11 cellular contexts compared by ENCODE assay signal in genomic region chr2:696463-696862, GRCh38. TPM values are rescaled to one million over a fixed set of nuclear protein-coding genes. Genes with fewer than 3 reads are reported as not detected.
DNase-seq lines count a peak whose midpoint lies in the region; ATAC-seq and TF ChIP-seq lines count a peak whose summit lies in the region.
"Had no signal": no experiment of that assay in that cellular context is flagged by ENCODE, and none has a peak within 500 bp of the region (broad histone marks: within the 10 kb centered on the region; RNA-seq: fewer than 3 reads in every experiment).

No MANE protein-coding gene starts in this region.

- no peak overlapping the region for H3K4me3 ChIP-seq in left ventricle myocardium inferior
- H3K4me3 ChIP-seq: lower lobe of right lung had no signal

- ATAC-seq in GM18868 (IDR thresholded peaks at IDR 0.05; ENCODE audit: unreplicated experiment) (peak; percentile 96), GM21723 (IDR thresholded peaks at IDR 0.05; ENCODE audit: unreplicated experiment) (peak; percentile 99), HG03354 (IDR thresholded peaks at IDR 0.05; ENCODE audit: poor library complexity, severe bottlenecking, unreplicated experiment) (peak; percentile 99)
- ATAC-seq in natural killer cell treated with Interleukin-12 subunit alpha and Interleukin-12 subunit beta and Interleukin-15 and Interleukin-18, amount 100 ng/mL, for 72 hours: no peak

- no peaks in the 10 kb centered on the region for H3K9me3 Mint-ChIP-seq in natural killer cell treated with Interleukin-12 subunit alpha and Interleukin-12 subunit beta and Interleukin-15 and Interleukin-18, amount 100 ng/mL, for 72 hours

- peak; percentile 67 for DNase-seq in medulla oblongata (ENCODE audit: extremely low spot score)
- no peak for DNase-seq in NCI-H1417 (lab: John Stamatoyannopoulos, UW)
- no peak for DNase-seq in natural killer cell treated with Interleukin-12 subunit alpha and Interleukin-12 subunit beta and Interleukin-15 and Interleukin-18, amount 100 ng/mL, for 72 hours (ENCODE audit: low spot score)
- DNase-seq in left ventricle myocardium inferior: no peak
- DNase-seq in NCI-H524 (lab: John Stamatoyannopoulos, UW): no peak
- DNase-seq: HCEC 1CT, lower lobe of right lung, NCI-H146 had no signal

- H3K4me1 ChIP-seq in left ventricle myocardium inferior: peaks cover 8% of the 10 kb centered on the region

- no peak overlapping the region for H3K27ac ChIP-seq in left ventricle myocardium inferior (replicated peaks)
- H3K27ac ChIP-seq: lower lobe of right lung had no signal

- no peak overlapping the region for H3K27ac Mint-ChIP-seq in natural killer cell treated with Interleukin-12 subunit alpha and Interleukin-12 subunit beta and Interleukin-15 and Interleukin-18, amount 100 ng/mL, for 72 hours

- H3K9me3 ChIP-seq in left ventricle myocardium inferior (replicated peaks): peaks cover 12% of the 10 kb centered on the region

- peaks cover 18 to 40% of the 10 kb centered on the region in 2 donors for H3K27me3 Mint-ChIP-seq in natural killer cell treated with Interleukin-12 subunit alpha and Interleukin-12 subunit beta and Interleukin-15 and Interleukin-18, amount 100 ng/mL, for 72 hours

- no peaks in the 10 kb centered on the region for H3K36me3 Mint-ChIP-seq in natural killer cell treated with Interleukin-12 subunit alpha and Interleukin-12 subunit beta and Interleukin-15 and Interleukin-18, amount 100 ng/mL, for 72 hours

- H3K36me3 ChIP-seq in left ventricle myocardium inferior: no peaks in the 10 kb centered on the region
- H3K36me3 ChIP-seq: lower lobe of right lung had no signal

- H3K4me3 Mint-ChIP-seq in natural killer cell treated with Interleukin-12 subunit alpha and Interleukin-12 subunit beta and Interleukin-15 and Interleukin-18, amount 100 ng/mL, for 72 hours: no peak overlapping the region

- intact Hi-C loops in left ventricle myocardium inferior (cut with micrococcal nuclease): no loop called here

- H3K27me3 ChIP-seq in left ventricle myocardium inferior (ENCODE audit: low read depth): peaks cover 19% of the 10 kb centered on the region

- no peaks in the 10 kb centered on the region for H3K4me1 Mint-ChIP-seq in natural killer cell treated with Interleukin-12 subunit alpha and Interleukin-12 subunit beta and Interleukin-15 and Interleukin-18, amount 100 ng/mL, for 72 hours (ENCODE audit: low read depth in 2 of 2)

- no peak for TF ChIP-seq CTCF in left ventricle myocardium inferior (IDR thresholded peaks at IDR 0.05; ENCODE audit: borderline replicate concordance)

RNA-seq across cellular contexts. Expression of gene TMEM18, which starts 19.3 kb away (rescaled TPM):
- total RNA-seq in natural killer cell treated with Interleukin-12 subunit alpha and Interleukin-12 subunit beta and Interleukin-15 and Interleukin-18, amount 100 ng/mL, for 72 hours: 10 to 100 TPM; 24.9 to 26.7 TPM
- total RNA-seq in left ventricle myocardium inferior: 10.4 TPM

Comparison
In these comparisons a context has a peak if more than half of its experiments do, and no peak if none do; other contexts are left out.
1. ATAC-seq: peak in GM18868 (single experiment), GM21723 (single experiment) and HG03354 (single experiment); none in natural killer cell treated with Interleukin-12 subunit alpha and Interleukin-12 subunit beta and Interleukin-15 and Interleukin-18, amount 100 ng/mL, for 72 hours (0 of 2).